ENCODE assay signal across 24 cellular contexts in genomic region chr5:79821-80220, GRCh38. TPM values are rescaled to one million over a fixed set of nuclear protein-coding genes. Genes with fewer than 3 reads are reported as not detected.
DNase-seq lines count a peak whose midpoint lies in the region; FAIRE-seq and TF ChIP-seq lines count a peak whose summit lies in the region.
"Had no signal": no experiment of that assay in that cellular context is flagged by ENCODE, and none has a peak within 500 bp of the region (broad histone marks: within the 10 kb centered on the region; RNA-seq: fewer than 3 reads in every experiment).

No MANE protein-coding gene starts in this region.

- no peak overlapping the region for H2AFZ ChIP-seq in osteoblast (ENCODE audit: low read length)
- H2AFZ ChIP-seq: GM23248 had no signal

- H4K20me1 ChIP-seq in osteoblast (ENCODE audit: insufficient read depth, low read length), result no peaks in the 10 kb centered on the region

- peaks cover 34% of the 10 kb centered on the region for H3K4me1 Mint-ChIP-seq in type B pancreatic cell (ENCODE audit: unreplicated experiment)
- peaks cover 32% of the 10 kb centered on the region for H3K4me1 Mint-ChIP-seq in glutamatergic neuron (ENCODE audit: low read depth, unreplicated experiment)
- H3K4me1 Mint-ChIP-seq: CD4-positive, CD25-positive, alpha-beta regulatory T cell; CD8-positive, alpha-beta memory T cell had no signal

- H3K4me1 ChIP-seq in osteoblast (ENCODE audit: insufficient read depth, low read length) (peaks cover 3% of the 10 kb centered on the region), small intestine (ENCODE audit: control insufficient read depth in 2 of 2, insufficient read depth in 1 of 2, low read depth in 1 of 2, low read length in 1 of 2) (no peaks in the 10 kb centered on the region)
- H3K4me1 ChIP-seq: BE2C had no signal

- H3K36me3 Mint-ChIP-seq in type B pancreatic cell (peaks cover 4% of the 10 kb centered on the region), glutamatergic neuron (ENCODE audit: unreplicated experiment) (no peaks in the 10 kb centered on the region)
- H3K36me3 Mint-ChIP-seq: CD4-positive, CD25-positive, alpha-beta regulatory T cell had no signal

- no peak overlapping the region for H3K4me2 ChIP-seq in osteoblast (ENCODE audit: insufficient read depth, low read length)

- H3K9me3 Mint-ChIP-seq in type B pancreatic cell, result no peaks in the 10 kb centered on the region
- peaks cover 3% of the 10 kb centered on the region for H3K9me3 Mint-ChIP-seq in glutamatergic neuron (ENCODE audit: unreplicated experiment)

- H3K27ac Mint-ChIP-seq in type B pancreatic cell (no peak overlapping the region), glutamatergic neuron (ENCODE audit: unreplicated experiment) (no peak overlapping the region)
- H3K27ac Mint-ChIP-seq: CD4-positive, CD25-positive, alpha-beta regulatory T cell; CD8-positive, alpha-beta memory T cell had no signal

- H3K9me3 ChIP-seq in osteoblast (ENCODE audit: low read depth, low read length), result no peaks in the 10 kb centered on the region
- H3K9me3 ChIP-seq in small intestine (ENCODE audit: control insufficient read depth, low read depth), result no peaks in the 10 kb centered on the region
- H3K9me3 ChIP-seq: BE2C had no signal

- peaks cover 62% of the 10 kb centered on the region for H3K27me3 ChIP-seq in osteoblast (ENCODE audit: insufficient read depth, low read length)
- H3K27me3 ChIP-seq in small intestine (ENCODE audit: control insufficient read depth in 2 of 2, insufficient read depth in 2 of 2, low read length in 2 of 2), result peaks cover 3 to 6% of the 10 kb centered on the region in 2 donors

- POLR2A ChIA-PET in GM10248 (lab: Yijun Ruan, JAX), result no interaction called here

- CTCF ChIA-PET in GM10248 (lab: Yijun Ruan, JAX), result no interaction called here

- DNase-seq in GM10248 (ENCODE audit: extremely low spot score), result peak; percentile 8
- no peak for DNase-seq in HTR-8/SVneo (ENCODE audit: insufficient read length, low spot score)
- peak; percentile 31 for DNase-seq in osteoblast (ENCODE audit: insufficient read length, low spot score, missing footprints)
- peak; percentile 47 for DNase-seq in type B pancreatic cell (ENCODE audit: extremely low spot score, unreplicated experiment)
- DNase-seq in small intestine, result no peak
- no peak for DNase-seq in activated T-cell treated with anti-CD3 and anti-CD28 coated beads, Interleukin-2, amount 50 U/mL, for 48 hours
- DNase-seq in glutamatergic neuron, result no peak
- DNase-seq: ACHN; BE2C; C1 segment of cervical spinal cord; CD4-positive, CD25-positive, alpha-beta regulatory T cell; CD8-positive, alpha-beta memory T cell; COR-L47; DMS 273 treated with DMSO at 0.1 percent for 48 hours; DMS53; DND-41; EL; GM23248; HCEC 1CT; IMR-90 had no signal

- H3K36me3 ChIP-seq in osteoblast (ENCODE audit: insufficient read depth, low read length) (no peaks in the 10 kb centered on the region), small intestine (ENCODE audit: control insufficient read depth in 2 of 2, insufficient read depth in 2 of 2, low read length in 2 of 2) (no peaks in the 10 kb centered on the region)
- H3K36me3 ChIP-seq: BE2C had no signal

- H3K4me3 ChIP-seq in osteoblast (ENCODE audit: insufficient read depth, low read length) (no peak overlapping the region), small intestine (ENCODE audit: low read depth in 1 of 2, low read length in 2 of 2) (no peak overlapping the region)
- H3K4me3 ChIP-seq: GM23248 had no signal

- peak; percentile 20 for FAIRE-seq in HTR-8/SVneo (lab: Jason Lieb, UNC)
- FAIRE-seq in small intestine (lab: Jason Lieb, UNC), result no peak
- FAIRE-seq: A204.1, GM12892, GM18507 had no signal

- no peaks in the 10 kb centered on the region for H3K79me2 ChIP-seq in osteoblast (ENCODE audit: insufficient read depth, low read length)

- WGBS in small intestine, 3 donors, result 81 to 85% (median 84%) methylated on average over 5 of the region's 5 CpGs

- peaks cover 42% of the 10 kb centered on the region for H3K27me3 Mint-ChIP-seq in type B pancreatic cell
- peaks cover 6% of the 10 kb centered on the region for H3K27me3 Mint-ChIP-seq in glutamatergic neuron (ENCODE audit: unreplicated experiment)

- no peak overlapping the region for H3K27ac ChIP-seq in osteoblast (ENCODE audit: low read depth, low read length)
- H3K27ac ChIP-seq in small intestine (ENCODE audit: low read depth in 1 of 2, low read length in 1 of 2), result no peak overlapping the region
- H3K27ac ChIP-seq: GM23248, HL-60 had no signal

- no peak overlapping the region for H3K4me3 Mint-ChIP-seq in type B pancreatic cell
- H3K4me3 Mint-ChIP-seq in glutamatergic neuron (ENCODE audit: unreplicated experiment), result no peak overlapping the region
- H3K4me3 Mint-ChIP-seq: CD4-positive, CD25-positive, alpha-beta regulatory T cell; CD8-positive, alpha-beta memory T cell had no signal

- TF ChIP-seq CTCF in GM10248 (IDR thresholded peaks at IDR 0.05; ENCODE audit: control extremely low read depth, extremely low read depth, low read depth, missing control alignments), result no peak
- no peak for TF ChIP-seq CTCF in osteoblast (IDR thresholded peaks at IDR 0.05; ENCODE audit: extremely low read depth, low read depth, low read length)
- no peak for TF ChIP-seq CTCF in type B pancreatic cell (conservative IDR thresholded peaks at IDR 0.05)
- no peak for TF ChIP-seq CTCF in glutamatergic neuron (IDR thresholded peaks at IDR 0.05; ENCODE audit: partially characterized antibody, unreplicated experiment)

RNA-seq across cellular contexts. Expression of gene PLEKHG4B, which starts 12.1 kb away (rescaled TPM):
- total RNA-seq in osteoblast, result under 0.01 and 0.36 TPM in 2 replicates
- total RNA-seq in type B pancreatic cell (ENCODE audit: low replicate concordance), result 32.8 and 46.6 TPM in 2 replicates
- under 1 TPM in 1 of 3 donors, not detected in 2; 0.01 TPM for polyA plus RNA-seq in small intestine
- 49.4 TPM for total RNA-seq in glutamatergic neuron (ENCODE audit: unreplicated experiment)
- total RNA-seq: CD4-positive, CD25-positive, alpha-beta regulatory T cell; CD8-positive, alpha-beta memory T cell; GM23248 had no signal
- polyA plus RNA-seq: CD4-positive, CD25-positive, alpha-beta regulatory T cell; CD8-positive, alpha-beta memory T cell; GM23248 had no signal

Comparison
In these comparisons a context has a peak if more than half of its experiments do, and no peak if none do; other contexts are left out.
1. DNase-seq: peak in GM10248 (single experiment), osteoblast (single experiment) and type B pancreatic cell (single experiment); none in HTR-8/SVneo (single experiment), small intestine (single experiment), activated T-cell treated with anti-CD3 and anti-CD28 coated beads, Interleukin-2, amount 50 U/mL, for 48 hours (0 of 2) and glutamatergic neuron (single experiment).
2. RNA of gene PLEKHG4B, which starts 12.1 kb away (total RNA-seq): 49.4 TPM in glutamatergic neuron (single experiment) and 32.8 to 46.6 TPM in type B pancreatic cell; under 0.01 to 0.36 TPM in osteoblast; every median in the first group is over 10 times any median in the second.